14 cellular contexts compared by ENCODE assay signal in the genomic region with DNA sequence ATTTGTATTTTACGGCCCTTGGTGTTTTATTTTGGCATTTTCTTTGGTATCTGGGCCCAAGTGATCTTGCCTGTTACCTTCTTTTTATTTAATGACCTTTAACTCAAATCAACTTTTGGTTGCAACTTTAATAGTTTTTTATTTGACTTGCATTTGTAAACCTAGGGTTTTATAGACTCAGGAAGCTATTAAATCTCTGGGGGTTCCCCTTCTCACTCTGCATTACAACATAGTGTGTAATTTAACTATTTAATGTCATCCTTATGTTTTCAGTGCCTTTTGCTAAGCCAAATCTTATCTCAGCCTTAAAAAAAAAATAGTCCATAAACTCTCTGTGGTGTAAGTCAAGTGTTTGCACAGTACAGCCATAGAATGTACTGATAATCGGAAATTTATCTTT. TPM values are rescaled to one million over a fixed set of nuclear protein-coding genes. Genes with fewer than 3 reads are reported as not detected.
A peak's percentile ranks its signal among the peaks of the same experiment; 100 is the strongest.
DNase-seq lines count a peak whose midpoint lies in the region; ATAC-seq and TF ChIP-seq lines count a peak whose summit lies in the region.
"Had no signal": no experiment of that assay in that cellular context is flagged by ENCODE, and none has a peak within 500 bp of the region (broad histone marks: within the 10 kb centered on the region; RNA-seq: fewer than 3 reads in every experiment).

No MANE protein-coding gene starts in this region.

- intact Hi-C loops in lower lobe of right lung (cut with DNase I) = no loop called here

- POLR2A ChIA-PET in HEK293T (lab: Yijun Ruan, JAX) = interaction anchor here (0.9 kb wide), 1 partner anchor 8 kb away, joined by 4 read pairs; no protein-coding TSS in a partner anchor

- ATAC-seq in lower lobe of right lung = no peak

- H3K4me2 ChIP-seq in smooth muscle cell = peak overlapping the region; percentile 93

- peak overlapping the region; percentile 86 to 94 (median 88) for H3K4me3 Mint-ChIP-seq in brain
- H3K4me3 Mint-ChIP-seq: activated CD4-positive, alpha-beta memory T cell treated with anti-CD3 and anti-CD28 coated beads, Interleukin-2, amount 10 ng/mL, durations not matched to agents 7 days and 5 days had no signal

- 32% methylated on average over 2 of the region's 2 CpGs for WGBS in smooth muscle cell (ENCODE audit: low lambda C conversion rate)

- H3K27ac ChIP-seq in iPS-18a (ENCODE audit: low read length) (no peak overlapping the region), smooth muscle cell (ENCODE audit: low read depth) (peak overlapping the region; percentile 93), lower lobe of right lung (no peak overlapping the region)
- H3K27ac ChIP-seq: right atrium auricular region had no signal

- CTCF ChIA-PET in HEK293T (lab: Yijun Ruan, JAX) = interaction anchor here (1.0 kb wide), 1 partner anchor 200 kb away, joined by 6 read pairs; no protein-coding TSS in a partner anchor

- peaks cover 29% of the 10 kb centered on the region for H3F3A ChIP-seq in smooth muscle cell (ENCODE audit: low read depth)

- H3K36me3 ChIP-seq in iPS-18a (ENCODE audit: control insufficient read depth, low read depth, low read length) = no peaks in the 10 kb centered on the region
- H3K36me3 ChIP-seq in smooth muscle cell (ENCODE audit: low read depth) = no peaks in the 10 kb centered on the region
- no peaks in the 10 kb centered on the region for H3K36me3 ChIP-seq in lower lobe of right lung
- H3K36me3 ChIP-seq: right atrium auricular region had no signal

- TF ChIP-seq CTCF in brain (conservative IDR thresholded peaks at IDR 0.05) = no peak
- no peak for TF ChIP-seq CTCF in smooth muscle cell (IDR thresholded peaks at IDR 0.05; ENCODE audit: borderline replicate concordance, insufficient read depth, poor library complexity, severe bottlenecking)
- TF ChIP-seq CTCF in lower lobe of right lung (IDR thresholded peaks at IDR 0.05) = no peak

- no peaks in the 10 kb centered on the region for H3K36me3 Mint-ChIP-seq in brain

- H4K20me1 ChIP-seq in smooth muscle cell (ENCODE audit: low read depth) = peaks cover 3% of the 10 kb centered on the region

- H3K27me3 ChIP-seq in iPS-18a (ENCODE audit: control insufficient read depth, insufficient read depth, low read length) (peaks cover 24% of the 10 kb centered on the region), smooth muscle cell (ENCODE audit: low read depth) (no peaks in the 10 kb centered on the region), lower lobe of right lung (ENCODE audit: low read depth) (peaks cover 29% of the 10 kb centered on the region)
- H3K27me3 ChIP-seq: right atrium auricular region had no signal

- peaks cover 10% of the 10 kb centered on the region for H3K27me3 Mint-ChIP-seq in brain

- peaks cover 23% of the 10 kb centered on the region for H3K79me2 ChIP-seq in smooth muscle cell (ENCODE audit: low read depth)

- H3K9ac ChIP-seq in iPS-18a (ENCODE audit: low read length) (no peak overlapping the region), smooth muscle cell (ENCODE audit: low read depth) (peak overlapping the region; percentile 63)

- H3K4me1 Mint-ChIP-seq in brain = peaks cover 57% of the 10 kb centered on the region

- peak overlapping the region; percentile 85 to 98 (median 97) for H3K27ac Mint-ChIP-seq in brain
- H3K27ac Mint-ChIP-seq: activated CD4-positive, alpha-beta memory T cell treated with anti-CD3 and anti-CD28 coated beads, Interleukin-2, amount 10 ng/mL, durations not matched to agents 7 days and 5 days; activated T-helper 2 cell treated with anti-CD3 and anti-CD28 coated beads, Interferon-gamma antibody, Interleukin-2, Interleukin-4, amounts not matched to agents 10 μg/mL and 5 μg/mL and 100 μg/mL, durations not matched to agents 14 hours and 24 hours and 36 hours had no signal

- peak overlapping the region; percentile 21 for H3K4me3 ChIP-seq in iPS-18a (ENCODE audit: low read length)
- peak overlapping the region; percentile 64 for H3K4me3 ChIP-seq in smooth muscle cell
- no peak overlapping the region for H3K4me3 ChIP-seq in lower lobe of right lung
- H3K4me3 ChIP-seq: right atrium auricular region had no signal

- H2AFZ ChIP-seq in smooth muscle cell (ENCODE audit: low read depth) = no peak overlapping the region

- peak; percentile 29 for DNase-seq in HT-29 (ENCODE audit: low spot score)
- no peak for DNase-seq in smooth muscle cell (lab: John Stamatoyannopoulos, UW; ENCODE audit: unreplicated experiment)
- no peak for DNase-seq in activated effector memory CD4-positive, alpha-beta T cell treated with Interleukin-2 at 50 U/mL for 16 hours
- no peak for DNase-seq in lower lobe of right lung
- no peak for DNase-seq in HEK293T (ENCODE audit: extremely low spot score)
- DNase-seq: activated CD4-positive, alpha-beta memory T cell treated with anti-CD3 and anti-CD28 coated beads, Interleukin-2, amount 10 ng/mL, durations not matched to agents 7 days and 5 days; aorta; COR-L47; NCI-H2029; stimulated activated CD4-positive, alpha-beta T cell treated with anti-CD3 and anti-CD28 coated beads, Interleukin-2, amount 100 ng/mL, for 48 hours had no signal

- no peaks in the 10 kb centered on the region for H3K9me3 ChIP-seq in iPS-18a (ENCODE audit: control insufficient read depth, low read depth, low read length)
- H3K9me3 ChIP-seq in smooth muscle cell (replicated peaks; ENCODE audit: low read depth) = no peaks in the 10 kb centered on the region
- no peaks in the 10 kb centered on the region for H3K9me3 ChIP-seq in lower lobe of right lung
- H3K9me3 ChIP-seq: right atrium auricular region had no signal

- H3K4me1 ChIP-seq in iPS-18a (ENCODE audit: control insufficient read depth, low read depth, low read length) = peaks cover 34% of the 10 kb centered on the region
- H3K4me1 ChIP-seq in smooth muscle cell (ENCODE audit: low read depth) = peaks cover 53% of the 10 kb centered on the region
- H3K4me1 ChIP-seq in lower lobe of right lung = peaks cover 18% of the 10 kb centered on the region

- no peaks in the 10 kb centered on the region for H3K9me3 Mint-ChIP-seq in brain
- H3K9me3 Mint-ChIP-seq: activated CD4-positive, alpha-beta memory T cell treated with anti-CD3 and anti-CD28 coated beads, Interleukin-2, amount 10 ng/mL, durations not matched to agents 7 days and 5 days; activated T-helper 2 cell treated with anti-CD3 and anti-CD28 coated beads, Interferon-gamma antibody, Interleukin-2, Interleukin-4, amounts not matched to agents 10 μg/mL and 5 μg/mL and 100 μg/mL, durations not matched to agents 14 hours and 24 hours and 36 hours had no signal

TF ChIP-seq in HEK293T, 16 proteins besides CTCF, POLR2A, EP300 and RAD21:
- TF ChIP-seq ZNF384 (IDR thresholded peaks at IDR 0.05) (no peak), SP1 (IDR thresholded peaks at IDR 0.05) (no peak), BHLHE40 (IDR thresholded peaks at IDR 0.05; ENCODE audit: borderline replicate concordance) (no peak), ARNT (IDR thresholded peaks at IDR 0.05) (no peak), FOXK2 (IDR thresholded peaks at IDR 0.05) (no peak), L3MBTL2 (conservative IDR thresholded peaks at IDR 0.05) (no peak), ELF4 (IDR thresholded peaks at IDR 0.05) (no peak), CTBP1 (IDR thresholded peaks at IDR 0.05; ENCODE audit: borderline replicate concordance) (no peak), FOXM1 (IDR thresholded peaks at IDR 0.05; ENCODE audit: borderline replicate concordance) (no peak), TARDBP (IDR thresholded peaks at IDR 0.05) (no peak), NFRKB (IDR thresholded peaks at IDR 0.05) (no peak), SUZ12 (IDR thresholded peaks at IDR 0.05) (no peak), FOXA1 (IDR thresholded peaks at IDR 0.05) (no peak), HDGF (IDR thresholded peaks at IDR 0.05; ENCODE audit: borderline replicate concordance) (no peak), LEF1 (IDR thresholded peaks at IDR 0.05; ENCODE audit: borderline replicate concordance) (no peak)
- TF ChIP-seq, protein P1, sequence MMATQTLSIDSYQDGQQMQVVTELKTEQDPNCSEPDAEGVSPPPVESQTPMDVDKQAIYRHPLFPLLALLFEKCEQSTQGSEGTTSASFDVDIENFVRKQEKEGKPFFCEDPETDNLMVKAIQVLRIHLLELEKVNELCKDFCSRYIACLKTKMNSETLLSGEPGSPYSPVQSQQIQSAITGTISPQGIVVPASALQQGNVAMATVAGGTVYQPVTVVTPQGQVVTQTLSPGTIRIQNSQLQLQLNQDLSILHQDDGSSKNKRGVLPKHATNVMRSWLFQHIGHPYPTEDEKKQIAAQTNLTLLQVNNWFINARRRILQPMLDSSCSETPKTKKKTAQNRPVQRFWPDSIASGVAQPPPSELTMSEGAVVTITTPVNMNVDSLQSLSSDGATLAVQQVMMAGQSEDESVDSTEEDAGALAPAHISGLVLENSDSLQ (IDR thresholded peaks at IDR 0.05) = no peak

RNA-seq across cellular contexts. Expression of a gene that starts 3.4 kb away (rescaled TPM):
- 6.1 and 7.5 TPM in 2 replicates for total RNA-seq in HT-29 (2014; rRNA removed; shearing (Covaris generic))
- polyA plus RNA-seq in brain (ENCODE audit: insufficient read depth, low read depth, low replicate concordance) = 8.1 TPM
- 28.3 and 32.7 TPM in 2 replicates for total RNA-seq in smooth muscle cell
- 41.2 and 44.5 TPM in 2 replicates for polyA plus RNA-seq in smooth muscle cell
- total RNA-seq in lower lobe of right lung = 1.5 TPM

RNA-seq across cellular contexts. Expression of a gene that starts 41.0 kb away (rescaled TPM):
- 32.2 and 58.2 TPM in 2 replicates for total RNA-seq in HT-29 (2014; rRNA removed; shearing (Covaris generic))
- polyA plus RNA-seq in brain (ENCODE audit: insufficient read depth, low read depth, low replicate concordance) (39.8 TPM), smooth muscle cell (32.9 and 36.7 TPM in 2 replicates)
- total RNA-seq in smooth muscle cell (20.9 and 29.7 TPM in 2 replicates), lower lobe of right lung (62.8 TPM)
